Comparison of ENCODE assay signal across 29 cellular contexts in the genomic region with DNA sequence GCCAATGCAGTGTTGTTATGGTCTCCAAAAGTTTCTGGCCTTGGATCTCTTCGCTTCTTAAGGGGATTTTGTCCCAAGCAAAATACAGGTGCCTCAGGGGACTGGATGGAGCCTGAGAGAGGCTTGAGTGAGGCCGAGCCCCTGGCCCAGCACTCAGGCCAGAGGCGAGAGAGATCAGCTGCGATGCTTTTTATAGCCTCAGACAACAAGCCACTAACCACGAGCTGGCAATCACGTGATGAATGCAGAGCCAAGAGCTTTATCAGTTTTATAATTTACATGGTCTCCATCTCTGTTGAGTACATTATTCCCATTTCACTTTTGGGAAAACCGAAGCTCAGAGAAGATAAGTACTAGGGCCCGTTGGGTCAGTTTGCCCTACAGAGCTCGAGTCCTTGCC.
"Had no signal": no experiment of that assay in that cellular context is flagged by ENCODE, and none has a peak within 500 bp of the region (broad histone marks: within the 10 kb centered on the region; RNA-seq: fewer than 3 reads in every experiment).

No MANE protein-coding gene starts in this region.

- H3K27ac ChIP-seq: ascending aorta, body of pancreas, PC-9, SK-N-MC had no signal

- DNase-seq: activated B cell treated with CpG ODN at 0.5 μM for 24 hours; activated CD4-positive, alpha-beta T cell treated with anti-CD3 and anti-CD28 coated beads for 1 hour; activated CD4-positive, alpha-beta T cell treated with anti-CD3 and anti-CD28 coated beads, Interleukin-2, amount 10 ng/mL, durations not matched to agents 24 days and 14 days; activated CD4-positive, alpha-beta T cell treated with anti-CD3 and anti-CD28 coated beads, Interleukin-2, amount 50 U/mL, for 48 hours; activated CD8-positive, alpha-beta memory T cell treated with anti-CD3 and anti-CD28 coated beads for 24 hours; activated effector memory CD4-positive, alpha-beta T cell treated with anti-CD3 and anti-CD28 coated beads, Interleukin-2, amount 50 U/mL, for 16 hours; activated naive CD4-positive, alpha-beta T cell treated with Interleukin-2 at 50 U/mL for 16 hours; activated naive CD8-positive, alpha-beta T cell treated with anti-CD3 and anti-CD28 coated beads, Interleukin-2, amount 50 U/mL, for 24 hours; activated T-cell treated with anti-CD3 and anti-CD28 coated beads, Interleukin-2, amount 50 U/mL, for 4 hours; amniotic stem cell; body of pancreas; KG1; MV-4-11; NCI-H1105; NCI-H1436; NCI-H1694 treated with DMSO at 0.1 percent for 48 hours; NCI-H2029 treated with DMSO at 0.1 percent for 48 hours; NCI-H345; NCI-H510A; NCI-H526 treated with DMSO at 0.1 percent for 48 hours; PC-9; T-cell; T-helper 2 cell; T1000 had no signal

- H3K4me2 ChIP-seq: PC-9 had no signal

- FAIRE-seq: bronchial epithelial cell, TTC549 had no signal

- H3K9me3 ChIP-seq: ascending aorta, body of pancreas had no signal

- ATAC-seq: activated naive CD4-positive, alpha-beta T cell treated with anti-CD3 and anti-CD28 coated beads, Interleukin-2, amount 50 U/mL, for 72 hours; activated naive CD8-positive, alpha-beta T cell treated with anti-CD3 and anti-CD28 coated beads, Interleukin-2, amount 50 U/mL, for 24 hours; activated T-cell treated with anti-CD3 and anti-CD28 coated beads, Interleukin-2, amount 50 U/mL, for 4 hours; body of pancreas; T-cell had no signal

- H2AFZ ChIP-seq: PC-9 had no signal

- H3K27me3 ChIP-seq: ascending aorta, body of pancreas had no signal

- H3K36me3 ChIP-seq: ascending aorta had no signal

- H3K4me1 ChIP-seq: ascending aorta, body of pancreas had no signal

- H3K4me3 ChIP-seq: ascending aorta, body of pancreas, PC-9, SK-N-MC had no signal
